16 cellular contexts compared by ENCODE assay signal in the genomic region with DNA sequence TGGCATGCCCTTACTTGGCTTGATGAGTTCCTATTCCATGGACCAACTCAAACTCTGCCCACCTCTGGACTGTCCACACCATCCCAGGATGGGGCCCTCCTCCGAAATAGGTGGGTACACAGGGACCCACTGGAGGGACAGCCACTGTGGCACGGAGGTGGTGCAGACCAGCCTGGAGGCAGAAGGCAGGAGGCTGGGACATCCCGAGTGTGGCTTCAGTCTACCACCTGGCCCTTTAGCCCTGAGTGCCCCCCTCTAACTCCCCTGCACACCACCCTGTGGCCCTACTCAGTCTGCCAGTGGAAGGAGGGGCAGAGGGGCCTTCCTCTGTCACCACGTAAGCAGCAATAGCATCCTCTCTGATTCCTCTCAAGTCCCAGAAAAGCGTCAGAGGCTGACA. TPM values are rescaled to one million over a fixed set of nuclear protein-coding genes. Genes with fewer than 3 reads are reported as not detected.
DNase-seq lines count a peak whose midpoint lies in the region; ATAC-seq and TF ChIP-seq lines count a peak whose summit lies in the region.
"Had no signal": no experiment of that assay in that cellular context is flagged by ENCODE, and none has a peak within 500 bp of the region (broad histone marks: within the 10 kb centered on the region; RNA-seq: fewer than 3 reads in every experiment).

No MANE protein-coding gene starts in this region.

- no peaks in the 10 kb centered on the region for H3K9me3 ChIP-seq in Peyer's patch
- H3K9me3 ChIP-seq in tibial artery: no peaks in the 10 kb centered on the region
- H3K9me3 ChIP-seq: heart right ventricle, testis had no signal

- no peaks in the 10 kb centered on the region for H3K27me3 ChIP-seq in Peyer's patch
- H3K27me3 ChIP-seq in tibial artery: no peaks in the 10 kb centered on the region
- H3K27me3 ChIP-seq: heart right ventricle, testis had no signal

- peak; percentile 3 for DNase-seq in activated naive CD8-positive, alpha-beta T cell treated with anti-CD3 and anti-CD28 coated beads, Interleukin-2, amount 50 U/mL, for 24 hours
- no peak for DNase-seq in activated naive CD8-positive, alpha-beta T cell treated with anti-CD3 and anti-CD28 coated beads for 36 hours
- DNase-seq in Peyer's patch (peak in 2 of 3 donors; percentile 37 to 43), chondrocyte (ENCODE audit: low spot score) (peak; percentile 66), tibial artery (peak; percentile 8 to 51), NCI-H82 treated with DMSO at 0.1 percent for 48 hours (lab: John Stamatoyannopoulos, UW; ENCODE audit: unreplicated experiment) (no peak), COLO829 (ENCODE audit: low spot score) (no peak)

- H3K36me3 ChIP-seq in Peyer's patch (no peaks in the 10 kb centered on the region), tibial artery (no peaks in the 10 kb centered on the region)
- H3K36me3 ChIP-seq: heart right ventricle had no signal

- no peak overlapping the region for H3K4me3 ChIP-seq in Peyer's patch
- no peak overlapping the region for H3K4me3 ChIP-seq in tibial artery
- H3K4me3 ChIP-seq: heart right ventricle, testis had no signal

- H3K4me1 Mint-ChIP-seq in activated naive CD8-positive, alpha-beta T cell treated with anti-CD3 and anti-CD28 coated beads, Interleukin-2, amount 50 U/mL, for 24 hours: peaks cover 71% of the 10 kb centered on the region
- H3K4me1 Mint-ChIP-seq in activated naive CD8-positive, alpha-beta T cell treated with anti-CD3 and anti-CD28 coated beads for 36 hours: peaks cover 25% of the 10 kb centered on the region
- peaks cover 2% of the 10 kb centered on the region for H3K4me1 Mint-ChIP-seq in chondrocyte (ENCODE audit: low read depth)
- H3K4me1 Mint-ChIP-seq: brain had no signal

- no peak overlapping the region for H3K27ac ChIP-seq in Peyer's patch
- H3K27ac ChIP-seq in tibial artery: no peak overlapping the region
- H3K27ac ChIP-seq: heart right ventricle, testis had no signal

- H3K27me3 Mint-ChIP-seq in activated naive CD8-positive, alpha-beta T cell treated with anti-CD3 and anti-CD28 coated beads, Interleukin-2, amount 50 U/mL, for 24 hours: no peaks in the 10 kb centered on the region
- H3K27me3 Mint-ChIP-seq in activated naive CD8-positive, alpha-beta T cell treated with anti-CD3 and anti-CD28 coated beads for 36 hours: no peaks in the 10 kb centered on the region
- H3K27me3 Mint-ChIP-seq in chondrocyte (ENCODE audit: low read depth): peaks cover 2% of the 10 kb centered on the region
- H3K27me3 Mint-ChIP-seq: CD4-positive, CD25-positive, alpha-beta regulatory T cell had no signal

- H3K9me3 Mint-ChIP-seq in activated naive CD8-positive, alpha-beta T cell treated with anti-CD3 and anti-CD28 coated beads, Interleukin-2, amount 50 U/mL, for 24 hours: no peaks in the 10 kb centered on the region
- H3K9me3 Mint-ChIP-seq in activated naive CD8-positive, alpha-beta T cell treated with anti-CD3 and anti-CD28 coated beads for 36 hours: no peaks in the 10 kb centered on the region
- H3K9me3 Mint-ChIP-seq in chondrocyte (ENCODE audit: low read depth): no peaks in the 10 kb centered on the region
- H3K9me3 Mint-ChIP-seq: brain; CD4-positive, CD25-positive, alpha-beta regulatory T cell; T-helper 2 cell treated with Interferon-gamma antibody and Interleukin-4, amounts not matched to agents 5 μg/mL and 100 μg/mL, for 36 hours had no signal

- TF ChIP-seq CTCF in Peyer's patch (IDR thresholded peaks at IDR 0.05) (no peak), chondrocyte (IDR thresholded peaks at IDR 0.05) (no peak), tibial artery (IDR thresholded peaks at IDR 0.05) (no peak)

- H3K4me3 Mint-ChIP-seq in activated naive CD8-positive, alpha-beta T cell treated with anti-CD3 and anti-CD28 coated beads, Interleukin-2, amount 50 U/mL, for 24 hours: no peak overlapping the region
- H3K4me3 Mint-ChIP-seq in activated naive CD8-positive, alpha-beta T cell treated with anti-CD3 and anti-CD28 coated beads for 36 hours: no peak overlapping the region
- no peak overlapping the region for H3K4me3 Mint-ChIP-seq in chondrocyte (ENCODE audit: unreplicated experiment)
- H3K4me3 Mint-ChIP-seq: brain; CD4-positive, CD25-positive, alpha-beta regulatory T cell; T-helper 2 cell treated with Interferon-gamma antibody and Interleukin-4, amounts not matched to agents 5 μg/mL and 100 μg/mL, for 36 hours had no signal

- H3K4me1 ChIP-seq in Peyer's patch (no peaks in the 10 kb centered on the region), tibial artery (no peaks in the 10 kb centered on the region)
- H3K4me1 ChIP-seq: testis had no signal

- ATAC-seq in activated naive CD8-positive, alpha-beta T cell treated with anti-CD3 and anti-CD28 coated beads, Interleukin-2, amount 50 U/mL, for 24 hours: no peak

- intact Hi-C loops in tibial artery (cut with DNase I; ENCODE audit: low total_unique reads): loop anchor here (5.0 kb wide), 1 partner anchor 477 kb away; no protein-coding TSS in a partner anchor

- H3K27ac Mint-ChIP-seq in activated naive CD8-positive, alpha-beta T cell treated with anti-CD3 and anti-CD28 coated beads, Interleukin-2, amount 50 U/mL, for 24 hours: peak overlapping the region; percentile 64
- no peak overlapping the region for H3K27ac Mint-ChIP-seq in activated naive CD8-positive, alpha-beta T cell treated with anti-CD3 and anti-CD28 coated beads for 36 hours
- H3K27ac Mint-ChIP-seq in chondrocyte (ENCODE audit: unreplicated experiment): no peak overlapping the region

- TF ChIP-seq POLR2A in Peyer's patch (IDR thresholded peaks at IDR 0.05): no peak

- H3K36me3 Mint-ChIP-seq in activated naive CD8-positive, alpha-beta T cell treated with anti-CD3 and anti-CD28 coated beads, Interleukin-2, amount 50 U/mL, for 24 hours (ENCODE audit: low read depth): peaks cover 2% of the 10 kb centered on the region
- H3K36me3 Mint-ChIP-seq in activated naive CD8-positive, alpha-beta T cell treated with anti-CD3 and anti-CD28 coated beads for 36 hours: no peaks in the 10 kb centered on the region
- no peaks in the 10 kb centered on the region for H3K36me3 Mint-ChIP-seq in chondrocyte (ENCODE audit: low read depth)
- H3K36me3 Mint-ChIP-seq: brain; CD4-positive, CD25-positive, alpha-beta regulatory T cell had no signal

RNA-seq across cellular contexts. Expression of a gene that starts 3.7 kb away (rescaled TPM):
- under 1 TPM; 0.20 to 0.49 TPM for total RNA-seq in activated naive CD8-positive, alpha-beta T cell treated with anti-CD3 and anti-CD28 coated beads for 36 hours
- total RNA-seq in Peyer's patch (not detected), chondrocyte (not detected in 3 replicates)
- total RNA-seq: CD4-positive, CD25-positive, alpha-beta regulatory T cell; epithelial cell of proximal tubule; fibroblast of villous mesenchyme; heart right ventricle; myocyte; pulmonary artery endothelial cell had no signal

RNA-seq across cellular contexts. Expression of a gene that starts 9.4 kb away (rescaled TPM):
- total RNA-seq in activated naive CD8-positive, alpha-beta T cell treated with anti-CD3 and anti-CD28 coated beads for 36 hours: 100 to 1,000 TPM; 103 to 107 TPM
- total RNA-seq in Peyer's patch (not detected), chondrocyte (not detected in 3 replicates)
- total RNA-seq: CD4-positive, CD25-positive, alpha-beta regulatory T cell; heart right ventricle; myocyte; pulmonary artery endothelial cell; testis had no signal

RNA-seq across cellular contexts. Expression of a gene that starts 52.7 kb away (rescaled TPM):
- 1 to 10 TPM; 4.6 to 5.8 TPM for total RNA-seq in activated naive CD8-positive, alpha-beta T cell treated with anti-CD3 and anti-CD28 coated beads for 36 hours
- 10 to 100 TPM in 1 of 4 donors, 1 to 10 TPM in 2, not detected in 1; 1.1 to 12.4 (median 7.4) TPM for total RNA-seq in Peyer's patch
- total RNA-seq in chondrocyte: not detected in 3 replicates
- total RNA-seq: pulmonary artery endothelial cell had no signal

Comparison
In these comparisons a context has a peak if more than half of its experiments do, and no peak if none do; other contexts are left out.
1. DNase-seq: peak in activated naive CD8-positive, alpha-beta T cell treated with anti-CD3 and anti-CD28 coated beads, Interleukin-2, amount 50 U/mL, for 24 hours (single experiment), Peyer's patch (2 of 3), chondrocyte (single experiment) and tibial artery (2 of 2); none in activated naive CD8-positive, alpha-beta T cell treated with anti-CD3 and anti-CD28 coated beads for 36 hours (single experiment), NCI-H82 treated with DMSO at 0.1 percent for 48 hours (single experiment) and COLO829 (single experiment).
2. RNA of a gene that starts 9.4 kb away (total RNA-seq): 103 to 107 TPM in activated naive CD8-positive, alpha-beta T cell treated with anti-CD3 and anti-CD28 coated beads for 36 hours; not detected in Peyer's patch and not detected in chondrocyte; every median in the first group is over 100 times any median in the second.